ENCODE assay signal across 21 cellular contexts in the genomic region with DNA sequence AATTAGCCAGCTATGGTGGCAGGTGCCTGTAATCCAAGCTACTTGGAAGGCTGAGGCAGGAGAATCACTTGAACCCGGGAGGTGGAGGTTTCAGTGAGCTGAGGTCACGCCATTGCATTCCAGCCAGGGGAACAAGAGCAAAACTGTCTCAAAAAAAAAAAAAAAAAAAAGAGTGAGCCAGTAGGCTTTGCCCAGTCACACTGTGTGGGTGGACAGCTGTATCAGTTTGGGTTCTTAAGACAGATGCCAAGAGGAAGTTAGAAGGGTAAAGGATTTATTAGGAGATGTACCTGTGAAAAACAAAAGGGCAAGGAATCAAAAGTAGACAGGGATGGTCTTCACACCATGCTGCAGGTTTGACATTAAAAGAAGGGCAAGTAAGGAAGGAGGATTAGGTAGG.
DNase-seq lines count a peak whose midpoint lies in the region; ATAC-seq and TF ChIP-seq lines count a peak whose summit lies in the region.
"Had no signal": no experiment of that assay in that cellular context is flagged by ENCODE, and none has a peak within 500 bp of the region (broad histone marks: within the 10 kb centered on the region; RNA-seq: fewer than 3 reads in every experiment).

No MANE protein-coding gene starts in this region.

- peaks cover 4% of the 10 kb centered on the region for H3K9me3 Mint-ChIP-seq in stimulated activated naive CD8-positive, alpha-beta T cell treated with anti-CD3 and anti-CD28 coated beads, Interleukin-15, Interleukin-2, amounts not matched to agents 100 ng/mL and 50 ng/mL, for 24 hours
- peaks cover 3% of the 10 kb centered on the region for H3K9me3 Mint-ChIP-seq in activated T-helper 17 cell treated with anti-CD3 and anti-CD28 coated beads, Interleukin-2, amount 50 U/mL, for 72 hours
- peaks cover 18% of the 10 kb centered on the region for H3K9me3 Mint-ChIP-seq in nephron progenitor cell

- H3K27me3 Mint-ChIP-seq in stimulated activated naive CD8-positive, alpha-beta T cell treated with anti-CD3 and anti-CD28 coated beads, Interleukin-15, Interleukin-2, amounts not matched to agents 100 ng/mL and 50 ng/mL, for 24 hours, result no peaks in the 10 kb centered on the region
- H3K27me3 Mint-ChIP-seq in activated T-helper 17 cell treated with anti-CD3 and anti-CD28 coated beads, Interleukin-2, amount 50 U/mL, for 72 hours, result no peaks in the 10 kb centered on the region
- peaks cover 7% of the 10 kb centered on the region for H3K27me3 Mint-ChIP-seq in nephron progenitor cell (ENCODE audit: low read depth, poor library complexity)
- H3K27me3 Mint-ChIP-seq: CD4-positive, CD25-positive, alpha-beta regulatory T cell had no signal

- H3K4me1 Mint-ChIP-seq in stimulated activated naive CD8-positive, alpha-beta T cell treated with anti-CD3 and anti-CD28 coated beads, Interleukin-15, Interleukin-2, amounts not matched to agents 100 ng/mL and 50 ng/mL, for 24 hours (ENCODE audit: low read depth), result peaks cover 20% of the 10 kb centered on the region
- no peaks in the 10 kb centered on the region for H3K4me1 Mint-ChIP-seq in activated T-helper 17 cell treated with anti-CD3 and anti-CD28 coated beads, Interleukin-2, amount 50 U/mL, for 72 hours
- peaks cover 9% of the 10 kb centered on the region for H3K4me1 Mint-ChIP-seq in nephron progenitor cell

- H3K27ac Mint-ChIP-seq in stimulated activated naive CD8-positive, alpha-beta T cell treated with anti-CD3 and anti-CD28 coated beads, Interleukin-15, Interleukin-2, amounts not matched to agents 100 ng/mL and 50 ng/mL, for 24 hours, result peak overlapping the region; percentile 79
- H3K27ac Mint-ChIP-seq in activated T-helper 17 cell treated with anti-CD3 and anti-CD28 coated beads, Interleukin-2, amount 50 U/mL, for 72 hours, result peak overlapping the region; percentile 33
- H3K27ac Mint-ChIP-seq in nephron progenitor cell, result peak overlapping the region; percentile 86

- TF ChIP-seq CTCF in nephron progenitor cell (IDR thresholded peaks at IDR 0.05), result no peak

- ATAC-seq in stimulated activated naive CD8-positive, alpha-beta T cell treated with anti-CD3 and anti-CD28 coated beads, Interleukin-15, Interleukin-2, amounts not matched to agents 100 U/mL and 50 U/mL, for 24 hours, result no peak
- ATAC-seq in activated T-helper 17 cell treated with anti-CD3 and anti-CD28 coated beads, Interleukin-2, amount 50 U/mL, for 72 hours (replicated peaks), result no peak
- ATAC-seq in HG03354 (IDR thresholded peaks at IDR 0.05; ENCODE audit: poor library complexity, severe bottlenecking, unreplicated experiment), result no peak
- no peak for ATAC-seq in HG02973 (IDR thresholded peaks at IDR 0.05; ENCODE audit: unreplicated experiment)
- ATAC-seq: A549 had no signal

- no peak for DNase-seq in stimulated activated naive CD8-positive, alpha-beta T cell treated with anti-CD3 and anti-CD28 coated beads, Interleukin-15, Interleukin-2, amounts not matched to agents 100 U/mL and 50 U/mL, for 24 hours
- DNase-seq in nephron progenitor cell (no peak), hepatic stellate cell (ENCODE audit: low spot score) (no peak)
- DNase-seq: BE2C; CD4-positive, CD25-positive, alpha-beta regulatory T cell; EL; GF-D8; IMR-90; Karpas-422; NCI-H1092; NCI-H1436; NCI-H187 treated with DMSO at 0.1 percent for 48 hours; NCI-H2107; PC-9; RPMI8226; SHP77 had no signal

- H3K4me3 Mint-ChIP-seq in stimulated activated naive CD8-positive, alpha-beta T cell treated with anti-CD3 and anti-CD28 coated beads, Interleukin-15, Interleukin-2, amounts not matched to agents 100 ng/mL and 50 ng/mL, for 24 hours, result no peak overlapping the region
- H3K4me3 Mint-ChIP-seq in activated T-helper 17 cell treated with anti-CD3 and anti-CD28 coated beads, Interleukin-2, amount 50 U/mL, for 72 hours, result no peak overlapping the region
- H3K4me3 Mint-ChIP-seq in nephron progenitor cell, result no peak overlapping the region
- H3K4me3 Mint-ChIP-seq: CD4-positive, CD25-positive, alpha-beta regulatory T cell had no signal

- H3K36me3 Mint-ChIP-seq in stimulated activated naive CD8-positive, alpha-beta T cell treated with anti-CD3 and anti-CD28 coated beads, Interleukin-15, Interleukin-2, amounts not matched to agents 100 ng/mL and 50 ng/mL, for 24 hours (ENCODE audit: low read depth), result peaks cover 63% of the 10 kb centered on the region
- peaks cover 66% of the 10 kb centered on the region for H3K36me3 Mint-ChIP-seq in activated T-helper 17 cell treated with anti-CD3 and anti-CD28 coated beads, Interleukin-2, amount 50 U/mL, for 72 hours (ENCODE audit: low read depth)
- H3K36me3 Mint-ChIP-seq in nephron progenitor cell (ENCODE audit: low read depth), result peaks cover 76% of the 10 kb centered on the region

Comparison
In these comparisons a context has a peak if more than half of its experiments do, and no peak if none do; other contexts are left out.
1. H3K27ac Mint-ChIP-seq: peak in every context shown above with its lines; median percentile 86 in nephron progenitor cell; 79 in stimulated activated naive CD8-positive, alpha-beta T cell treated with anti-CD3 and anti-CD28 coated beads, Interleukin-15, Interleukin-2, amounts not matched to agents 100 ng/mL and 50 ng/mL, for 24 hours; 33 in activated T-helper 17 cell treated with anti-CD3 and anti-CD28 coated beads, Interleukin-2, amount 50 U/mL, for 72 hours.